Comparison of ENCODE assay signal across 23 cellular contexts in genomic region chr15:73952913-73953750, GRCh38. TPM values are rescaled to one million over a fixed set of nuclear protein-coding genes. Genes with fewer than 3 reads are reported as not detected.
DNase-seq lines count a peak whose midpoint lies in the region; ATAC-seq and TF ChIP-seq lines count a peak whose summit lies in the region.
"Had no signal": no experiment of that assay in that cellular context is flagged by ENCODE, and none has a peak within 500 bp of the region (broad histone marks: within the 10 kb centered on the region; RNA-seq: fewer than 3 reads in every experiment).

No MANE protein-coding gene starts in this region.

- TF ChIP-seq POLR2A in esophagus muscularis mucosa (IDR thresholded peaks at IDR 0.05; ENCODE audit: low read depth) = no peak
- no peak for TF ChIP-seq POLR2A in uterus (IDR thresholded peaks at IDR 0.05)

- ATAC-seq in Right ventricle myocardium superior (ENCODE audit: poor library complexity) = no peak
- ATAC-seq in left cardiac atrium = no peak
- no peak for ATAC-seq in natural killer cell treated with Interleukin-12 subunit alpha and Interleukin-12 subunit beta and Interleukin-15 and Interleukin-18, amount 100 ng/mL, for 72 hours
- ATAC-seq: activated naive CD4-positive, alpha-beta T cell treated with anti-CD3 and anti-CD28 coated beads, Interleukin-2, amount 50 U/mL, for 72 hours; natural killer cell had no signal

- H3K9me3 Mint-ChIP-seq in natural killer cell treated with Interleukin-12 subunit alpha and Interleukin-12 subunit beta and Interleukin-15 and Interleukin-18, amount 100 ng/mL, for 72 hours = no peaks in the 10 kb centered on the region
- H3K9me3 Mint-ChIP-seq: activated naive CD4-positive, alpha-beta T cell treated with anti-CD3 and anti-CD28 coated beads, Interleukin-2, amount 50 U/mL, for 72 hours; CD4-positive, CD25-positive, alpha-beta regulatory T cell; memory B cell; natural killer cell had no signal

- H3K4me1 Mint-ChIP-seq in natural killer cell treated with Interleukin-12 subunit alpha and Interleukin-12 subunit beta and Interleukin-15 and Interleukin-18, amount 100 ng/mL, for 72 hours (ENCODE audit: low read depth in 2 of 2) = peaks cover 12 to 22% of the 10 kb centered on the region in 2 donors

- peak overlapping the region; percentile 94 to 98 (median 96) for H3K27ac ChIP-seq in esophagus muscularis mucosa (replicated peaks in 1 of 4)
- H3K27ac ChIP-seq in osteoblast (ENCODE audit: low read depth, low read length) = no peak overlapping the region
- peak overlapping the region; percentile 92 to 95 for H3K27ac ChIP-seq in uterus

- no peaks in the 10 kb centered on the region for H3K79me2 ChIP-seq in osteoblast (ENCODE audit: insufficient read depth, low read length)

- 70% methylated on average over 3 of the region's 10 CpGs for WGBS in esophagus muscularis mucosa

- peaks cover 3% of the 10 kb centered on the region for H4K20me1 ChIP-seq in osteoblast (ENCODE audit: insufficient read depth, low read length)

- H3K4me2 ChIP-seq in osteoblast (ENCODE audit: insufficient read depth, low read length) = no peak overlapping the region

- no peaks in the 10 kb centered on the region for H3K36me3 Mint-ChIP-seq in natural killer cell treated with Interleukin-12 subunit alpha and Interleukin-12 subunit beta and Interleukin-15 and Interleukin-18, amount 100 ng/mL, for 72 hours
- H3K36me3 Mint-ChIP-seq: activated naive CD4-positive, alpha-beta T cell treated with anti-CD3 and anti-CD28 coated beads, Interleukin-2, amount 50 U/mL, for 72 hours; CD4-positive, CD25-positive, alpha-beta regulatory T cell; memory B cell; natural killer cell had no signal

- no peak for TF ChIP-seq CTCF in esophagus muscularis mucosa (IDR thresholded peaks at IDR 0.05)
- TF ChIP-seq CTCF in osteoblast (IDR thresholded peaks at IDR 0.05; ENCODE audit: extremely low read depth, low read depth, low read length) = no peak
- no peak for TF ChIP-seq CTCF in uterus (IDR thresholded peaks at IDR 0.05)

- no peaks in the 10 kb centered on the region for H3K27me3 ChIP-seq in esophagus muscularis mucosa
- H3K27me3 ChIP-seq in osteoblast (ENCODE audit: insufficient read depth, low read length) = no peaks in the 10 kb centered on the region
- H3K27me3 ChIP-seq in uterus = no peaks in the 10 kb centered on the region

- no peaks in the 10 kb centered on the region for H3K9me3 ChIP-seq in esophagus muscularis mucosa
- H3K9me3 ChIP-seq in osteoblast (ENCODE audit: low read depth, low read length) = no peaks in the 10 kb centered on the region
- H3K9me3 ChIP-seq in uterus = no peaks in the 10 kb centered on the region

- no peak overlapping the region for H2AFZ ChIP-seq in osteoblast (ENCODE audit: low read length)

- no peak overlapping the region for H3K4me3 Mint-ChIP-seq in natural killer cell treated with Interleukin-12 subunit alpha and Interleukin-12 subunit beta and Interleukin-15 and Interleukin-18, amount 100 ng/mL, for 72 hours
- H3K4me3 Mint-ChIP-seq: memory B cell, natural killer cell had no signal

- H3K36me3 ChIP-seq in esophagus muscularis mucosa = peaks cover 5 to 18% (median 14%) of the 10 kb centered on the region in 4 donors
- H3K36me3 ChIP-seq in osteoblast (ENCODE audit: insufficient read depth, low read length) = peaks cover 44% of the 10 kb centered on the region
- H3K36me3 ChIP-seq in uterus = no peaks in the 10 kb centered on the region

- TF ChIP-seq EP300 in esophagus muscularis mucosa (IDR thresholded peaks at IDR 0.05) = no peak

- intact Hi-C loops in Right ventricle myocardium superior (cut with DNase I) = no loop called here
- intact Hi-C loops in left cardiac atrium (cut with DNase I) = no loop called here
- intact Hi-C loops in esophagus muscularis mucosa (cut with DNase I) = no loop called here
- intact Hi-C loops in uterus (cut with DNase I; ENCODE audit: low total_unique reads) = no loop called here

- no peak overlapping the region for H3K4me3 ChIP-seq in esophagus muscularis mucosa
- H3K4me3 ChIP-seq in osteoblast (ENCODE audit: insufficient read depth, low read length) = no peak overlapping the region
- H3K4me3 ChIP-seq in uterus = no peak overlapping the region
- H3K4me3 ChIP-seq: SK-N-MC had no signal

- peak; percentile 18 for DNase-seq in Right ventricle myocardium superior
- DNase-seq in left cardiac atrium = no peak
- no peak for DNase-seq in esophagus muscularis mucosa (ENCODE audit: extremely low spot score)
- DNase-seq in osteoblast (ENCODE audit: insufficient read length, low spot score, missing footprints) = peak; percentile 46
- no peak for DNase-seq in uterus
- no peak for DNase-seq in OCI-M2 (lab: John Stamatoyannopoulos, UW; ENCODE audit: unreplicated experiment)
- DNase-seq in natural killer cell treated with Interleukin-12 subunit alpha and Interleukin-12 subunit beta and Interleukin-15 and Interleukin-18, amount 100 ng/mL, for 72 hours (ENCODE audit: low spot score) = no peak
- no peak for DNase-seq in anterior cingulate cortex (lab: John Stamatoyannopoulos, UW)
- DNase-seq: ACHN; activated CD4-positive, alpha-beta T cell treated with anti-CD3 and anti-CD28 coated beads for 48 hours; activated CD8-positive, alpha-beta memory T cell treated with anti-CD3 and anti-CD28 coated beads, Interleukin-2, amount 50 U/mL, for 48 hours; CD4-positive, CD25-positive, alpha-beta regulatory T cell; DMS79 treated with DMSO at 0.1 percent for 48 hours; effector CD4-positive, alpha-beta T cell; head of caudate nucleus; MM.1S; natural killer cell; NCI-H146; NCI-H748 treated with DMSO at 0.1 percent for 48 hours; stimulated activated naive CD4-positive, alpha-beta T cell treated with Interleukin-2 at 50 U/mL for 16 hours had no signal

- H3K4me1 ChIP-seq in esophagus muscularis mucosa (peaks cover 29 to 54% (median 48%) of the 10 kb centered on the region in 4 donors), osteoblast (ENCODE audit: insufficient read depth, low read length) (peaks cover 48% of the 10 kb centered on the region), uterus (peaks cover 8 to 13% of the 10 kb centered on the region in 2 donors)

- peaks cover 0 to 2% of the 10 kb centered on the region in 2 donors for H3K27me3 Mint-ChIP-seq in natural killer cell treated with Interleukin-12 subunit alpha and Interleukin-12 subunit beta and Interleukin-15 and Interleukin-18, amount 100 ng/mL, for 72 hours
- H3K27me3 Mint-ChIP-seq: CD4-positive, CD25-positive, alpha-beta regulatory T cell had no signal

- no peak overlapping the region for H3K27ac Mint-ChIP-seq in natural killer cell treated with Interleukin-12 subunit alpha and Interleukin-12 subunit beta and Interleukin-15 and Interleukin-18, amount 100 ng/mL, for 72 hours
- H3K27ac Mint-ChIP-seq: memory B cell, natural killer cell had no signal

RNA-seq across cellular contexts. Expression of gene LOXL1, which starts 26.9 kb away (rescaled TPM):
- total RNA-seq in Right ventricle myocardium superior = 14.6 TPM
- total RNA-seq in left cardiac atrium = 10 to 100 TPM; 12.0 to 31.5 TPM
- total RNA-seq in esophagus muscularis mucosa = 10 to 100 TPM; 19.7 to 84.3 (median 39.1) TPM
- total RNA-seq in osteoblast = 246 and 264 TPM in 2 replicates
- 10 to 100 TPM; 19.4 to 68.4 (median 33.1) TPM for total RNA-seq in uterus
- 1 to 10 TPM in 1 of 2 donors, under 1 TPM in 1; 0.36 to 4.3 TPM for total RNA-seq in natural killer cell treated with Interleukin-12 subunit alpha and Interleukin-12 subunit beta and Interleukin-15 and Interleukin-18, amount 100 ng/mL, for 72 hours

RNA-seq across cellular contexts. Expression of gene STOML1, which starts 39.0 kb away (rescaled TPM):
- 26.8 TPM for total RNA-seq in Right ventricle myocardium superior
- 10 to 100 TPM; 20.3 to 21.1 TPM for total RNA-seq in left cardiac atrium
- 10 to 100 TPM in 2 of 4 donors, 1 to 10 TPM in 2; 7.9 to 25.4 (median 14.9) TPM for total RNA-seq in esophagus muscularis mucosa
- total RNA-seq in osteoblast = 14.1 and 15.0 TPM in 2 replicates
- 10 to 100 TPM in 2 of 4 donors, 1 to 10 TPM in 2; 4.4 to 16.6 (median 8.3) TPM for total RNA-seq in uterus
- total RNA-seq in natural killer cell treated with Interleukin-12 subunit alpha and Interleukin-12 subunit beta and Interleukin-15 and Interleukin-18, amount 100 ng/mL, for 72 hours = 10 to 100 TPM; 14.3 to 17.9 TPM

RNA-seq across cellular contexts. Expression of gene PML, which starts 41.4 kb away (rescaled TPM):
- total RNA-seq in Right ventricle myocardium superior (18.2 TPM), left cardiac atrium (10 to 100 TPM; 23.4 to 38.7 TPM), esophagus muscularis mucosa (10 to 100 TPM; 48.0 to 61.6 (median 57.2) TPM), osteoblast (46.7 and 50.7 TPM in 2 replicates), uterus (100 to 1,000 TPM in 2 of 4 donors, 10 to 100 TPM in 2; 39.0 to 118 (median 78.3) TPM)
- total RNA-seq in natural killer cell treated with Interleukin-12 subunit alpha and Interleukin-12 subunit beta and Interleukin-15 and Interleukin-18, amount 100 ng/mL, for 72 hours = 10 to 100 TPM; 62.6 to 72.3 TPM

Comparison
In these comparisons a context has a peak if more than half of its experiments do, and no peak if none do; other contexts are left out.
1. DNase-seq: peak in Right ventricle myocardium superior (single experiment) and osteoblast (single experiment); none in left cardiac atrium (single experiment), esophagus muscularis mucosa (single experiment), uterus (0 of 2), OCI-M2 (single experiment), natural killer cell treated with Interleukin-12 subunit alpha and Interleukin-12 subunit beta and Interleukin-15 and Interleukin-18, amount 100 ng/mL, for 72 hours (single experiment) and anterior cingulate cortex (0 of 58).